In genomic region chr3:112972158-112972557, GRCh38 we compare ENCODE assay signal across 12 cellular contexts. TPM values are rescaled to one million over a fixed set of nuclear protein-coding genes. Genes with fewer than 3 reads are reported as not detected.
DNase-seq lines count a peak whose midpoint lies in the region; ATAC-seq, FAIRE-seq and TF ChIP-seq lines count a peak whose summit lies in the region.
"Had no signal": no experiment of that assay in that cellular context is flagged by ENCODE, and none has a peak within 500 bp of the region (broad histone marks: within the 10 kb centered on the region; RNA-seq: fewer than 3 reads in every experiment).

No MANE protein-coding gene starts in this region.

- no peak overlapping the region for H3K27ac ChIP-seq in C4-2B
- H3K27ac ChIP-seq in CD8-positive, alpha-beta memory T cell (ENCODE audit: low read depth, low read length) = no peak overlapping the region
- no peak overlapping the region for H3K27ac ChIP-seq in H1 (ENCODE audit: low read depth, low read length)
- H3K27ac ChIP-seq in A673 (ENCODE audit: low read depth, low read length, poor library complexity, severe bottlenecking) = no peak overlapping the region
- H3K27ac ChIP-seq: transverse colon had no signal

- H2BK5ac ChIP-seq in H1 (ENCODE audit: low read depth, low read length) = no peak overlapping the region

- no peak overlapping the region for H3K56ac ChIP-seq in H1 (replicated peaks; ENCODE audit: insufficient read length, low read depth, low read length)

- H3K23me2 ChIP-seq in H1 (ENCODE audit: low read depth, low read length) = no peaks in the 10 kb centered on the region

- TF ChIP-seq POLR2A in H1 (IDR thresholded peaks at IDR 0.05; ENCODE audit: control extremely low read depth in 1 of 2, low read depth in 2 of 2, low read length in 2 of 2) = no peak

- DNase-seq in CD8-positive, alpha-beta memory T cell = no peak
- no peak for DNase-seq in T-helper 17 cell
- no peak for DNase-seq in H1 (ENCODE audit: low read depth in 1 of 2, low spot score in 2 of 2)
- DNase-seq in stimulated activated CD4-positive, alpha-beta T cell treated with anti-CD3 and anti-CD28 coated beads, Interleukin-2, amount 100 ng/mL, for 48 hours = no peak
- no peak for DNase-seq in NCI-H1417 treated with DMSO at 0.1 percent for 48 hours (lab: John Stamatoyannopoulos, UW)
- DNase-seq in A673 (ENCODE audit: low spot score) = no peak
- DNase-seq: kidney, mesendoderm, right cardiac atrium, transverse colon had no signal

- H3K4me2 ChIP-seq in H1 (ENCODE audit: insufficient read depth in 1 of 2, low read depth in 2 of 2, low read length in 2 of 2) = no peak overlapping the region

- TF ChIP-seq CTCF in C4-2B (conservative IDR thresholded peaks at IDR 0.05) = 0 out of 2 replicates have a peak, but pooled peaks have one; percentile 3
- no peak for TF ChIP-seq CTCF in H1 (IDR thresholded peaks at IDR 0.05; ENCODE audit: control extremely low read depth in 1 of 3, insufficient read depth in 1 of 3, low read depth in 1 of 3, low read length in 3 of 3)
- no peak for TF ChIP-seq CTCF in A673 (conservative IDR thresholded peaks at IDR 0.05; ENCODE audit: low read depth, low read length)

- H3K36me3 Mint-ChIP-seq in CD8-positive, alpha-beta memory T cell = peaks cover 0 to 15% (median 1%) of the 10 kb centered on the region in 3 donors
- H3K36me3 Mint-ChIP-seq in T-helper 17 cell (ENCODE audit: low read depth) = peaks cover 3% of the 10 kb centered on the region

- no peaks in the 10 kb centered on the region for H4K20me1 ChIP-seq in H1 (replicated peaks in 1 of 2; ENCODE audit: control insufficient read depth in 1 of 2, insufficient read depth in 2 of 2, low read length in 2 of 2)

- no peaks in the 10 kb centered on the region for H3K79me1 ChIP-seq in H1 (ENCODE audit: low read depth, low read length)

- H4K8ac ChIP-seq in H1 (ENCODE audit: extremely low read depth, insufficient read depth, low read length) = no peak overlapping the region

- no peaks in the 10 kb centered on the region for H3K27me3 ChIP-seq in CD8-positive, alpha-beta memory T cell (ENCODE audit: insufficient read depth, low read length, poor library complexity, severe bottlenecking)
- H3K27me3 ChIP-seq in H1 (replicated peaks in 1 of 4; ENCODE audit: control insufficient read depth in 3 of 4, extremely low read depth in 1 of 4, insufficient read depth in 3 of 4, low read length in 3 of 4) (no peaks in the 10 kb centered on the region), A673 (replicated peaks; ENCODE audit: insufficient read depth, low read depth, low read length, poor library complexity) (peaks cover 33% of the 10 kb centered on the region)
- H3K27me3 ChIP-seq: transverse colon had no signal

- H4K91ac ChIP-seq in H1 (replicated peaks; ENCODE audit: insufficient read length, low read length) = no peak overlapping the region

- no peak for FAIRE-seq in H1 (lab: Jason Lieb, UNC)
- FAIRE-seq: kidney had no signal

- H2BK12ac ChIP-seq in H1 (ENCODE audit: low read depth, low read length) = no peak overlapping the region

- no peaks in the 10 kb centered on the region for H3K27me3 Mint-ChIP-seq in CD8-positive, alpha-beta memory T cell
- no peaks in the 10 kb centered on the region for H3K27me3 Mint-ChIP-seq in T-helper 17 cell

- no peak for TF ChIP-seq EP300 in H1 (IDR thresholded peaks at IDR 0.05; ENCODE audit: borderline replicate concordance in 1 of 2, low read depth in 2 of 2, low read length in 2 of 2)

- no peaks in the 10 kb centered on the region for H3K79me2 ChIP-seq in H1 (ENCODE audit: control insufficient read depth in 1 of 2, insufficient read depth in 2 of 2, low read length in 2 of 2)

- H3K9ac ChIP-seq in H1 (replicated peaks in 1 of 4; ENCODE audit: extremely low read depth in 1 of 4, low read depth in 3 of 4, low read length in 3 of 4) = no peak overlapping the region

- H2BK15ac ChIP-seq in H1 (ENCODE audit: low read length) = no peak overlapping the region

- H3K36me3 ChIP-seq in CD8-positive, alpha-beta memory T cell (ENCODE audit: insufficient read depth, low read length) = no peaks in the 10 kb centered on the region
- H3K36me3 ChIP-seq in H1 (ENCODE audit: control insufficient read depth in 2 of 4, insufficient read depth in 4 of 4, low read length in 3 of 4) = no peaks in the 10 kb centered on the region
- no peaks in the 10 kb centered on the region for H3K36me3 ChIP-seq in A673 (ENCODE audit: insufficient read depth, low read length, poor library complexity, severe bottlenecking)
- H3K36me3 ChIP-seq: transverse colon had no signal

- H2BK20ac ChIP-seq in H1 (ENCODE audit: low read length) = no peak overlapping the region

- peak overlapping the region; percentile 60 for H3K4me3 ChIP-seq in CD8-positive, alpha-beta memory T cell (ENCODE audit: low read length)
- H3K4me3 ChIP-seq in H1 (ENCODE audit: extremely low read depth in 1 of 4, insufficient read depth in 2 of 4, low read depth in 3 of 4, low read length in 4 of 4) (no peak overlapping the region), A673 (ENCODE audit: low read depth, low read length, poor library complexity, severe bottlenecking) (no peak overlapping the region)
- H3K4me3 ChIP-seq: transverse colon had no signal

- H3K14ac ChIP-seq in H1 (ENCODE audit: insufficient read length) = no peak overlapping the region

- peak overlapping the region; percentile 47 to 96 (median 95) for H3K4me3 Mint-ChIP-seq in CD8-positive, alpha-beta memory T cell
- peak overlapping the region; percentile 87 for H3K4me3 Mint-ChIP-seq in T-helper 17 cell

- no peak overlapping the region for H3K23ac ChIP-seq in H1 (ENCODE audit: insufficient read length)

- H3K4me1 Mint-ChIP-seq in CD8-positive, alpha-beta memory T cell = peaks cover 66 to 94% (median 93%) of the 10 kb centered on the region in 3 donors
- peaks cover 67% of the 10 kb centered on the region for H3K4me1 Mint-ChIP-seq in T-helper 17 cell

- CTCF ChIA-PET in CD8-positive, alpha-beta memory T cell (lab: Charles Lee) = interaction anchor here (0.8 to 6.4 kb wide), 8 partner anchors 15 to 389 kb away, joined by 3 to 51 read pairs (median 3); partner anchors contain the start of genes CCDC80 and GTPBP8
- CTCF ChIA-PET in H1 (lab: Charles Lee; ENCODE audit: partially characterized antibody) (interaction anchor here (0.9 to 2.7 kb wide), 6 partner anchors 10 to 330 kb away, joined by 3 to 12 read pairs (median 3); no protein-coding TSS in a partner anchor), A673 (lab: Charles Lee) (no interaction called here)

- H3K9me3 Mint-ChIP-seq in CD8-positive, alpha-beta memory T cell = no peaks in the 10 kb centered on the region

- ATAC-seq in T-helper 17 cell (no peak), HG03442 (IDR thresholded peaks at IDR 0.05; ENCODE audit: unreplicated experiment) (no peak)
- ATAC-seq: right cardiac atrium had no signal

- H4K5ac ChIP-seq in H1 (ENCODE audit: insufficient read length, low read depth, low read length) = no peak overlapping the region

- no peak overlapping the region for H3K4ac ChIP-seq in H1 (replicated peaks; ENCODE audit: insufficient read length, low read depth, low read length)

- peak overlapping the region in 7 of 8 donors; percentile 10 to 94 (median 78) for H3K27ac Mint-ChIP-seq in CD8-positive, alpha-beta memory T cell
- peak overlapping the region; percentile 98 for H3K27ac Mint-ChIP-seq in T-helper 17 cell

- peaks cover 57% of the 10 kb centered on the region for H3K4me1 ChIP-seq in CD8-positive, alpha-beta memory T cell (ENCODE audit: insufficient read depth, low read length)
- H3K4me1 ChIP-seq in H1 (replicated peaks in 1 of 4; ENCODE audit: control insufficient read depth in 3 of 4, insufficient read depth in 4 of 4, low read length in 3 of 4) = no peaks in the 10 kb centered on the region
- H3K4me1 ChIP-seq in A673 (ENCODE audit: insufficient read depth, low read length, poor library complexity, severe bottlenecking) = no peaks in the 10 kb centered on the region

- POLR2A ChIA-PET in CD8-positive, alpha-beta memory T cell (lab: Charles Lee) = no interaction called here
- POLR2A ChIA-PET in H1 (lab: Charles Lee; ENCODE audit: partially characterized antibody) (interaction anchor here (2.0 kb wide), 1 partner anchor 19 kb away, joined by 7 read pairs; the partner anchor contains the start of gene GTPBP8), A673 (lab: Charles Lee; ENCODE audit: low non-redundant PET) (interaction anchor here (0.6 kb wide), 1 partner anchor 979 kb away, joined by 3 read pairs; no protein-coding TSS in a partner anchor)

- TF ChIP-seq RAD21 in H1 (IDR thresholded peaks at IDR 0.05 in 1 of 2, conservative IDR thresholded peaks at IDR 0.05 in 1 of 2; ENCODE audit: low read depth in 2 of 2, low read length in 2 of 2) = peak; percentile 14 to 25

- H3K9me3 ChIP-seq in CD8-positive, alpha-beta memory T cell (ENCODE audit: low read length) = no peaks in the 10 kb centered on the region
- no peaks in the 10 kb centered on the region for H3K9me3 ChIP-seq in T-helper 17 cell (ENCODE audit: control insufficient read depth, low read length, poor library complexity, severe bottlenecking)
- H3K9me3 ChIP-seq in H1 (ENCODE audit: insufficient read depth in 2 of 2, low read depth in 1 of 2, low read length in 1 of 2) = no peaks in the 10 kb centered on the region
- H3K9me3 ChIP-seq in A673 (ENCODE audit: low read depth, low read length, poor library complexity, severe bottlenecking) = no peaks in the 10 kb centered on the region
- H3K9me3 ChIP-seq: transverse colon had no signal

- intact Hi-C loops in A673 (cut with micrococcal nuclease; ENCODE audit: unreplicated experiment) = no loop called here

- no peak overlapping the region for H2AK5ac ChIP-seq in H1 (ENCODE audit: low read depth, low read length)

- H2BK120ac ChIP-seq in H1 (replicated peaks; ENCODE audit: low read depth, low read length) = no peak overlapping the region

- H2AFZ ChIP-seq in H1 (ENCODE audit: low read length) = no peak overlapping the region

- H3K18ac ChIP-seq in H1 (ENCODE audit: extremely low read depth, low read length) = no peak overlapping the region

- BruUV-seq in A673 (replicated peaks; lab: Mats Ljungman, UMichigan) = no TSS peak

RNA-seq across cellular contexts. Expression of gene CD200R1, which starts 2.7 kb away (rescaled TPM):
- total RNA-seq in CD8-positive, alpha-beta memory T cell = 1 to 10 TPM; 3.5 TPM
- 14.3 TPM for polyA plus RNA-seq in CD8-positive, alpha-beta memory T cell
- total RNA-seq in T-helper 17 cell (10 to 100 TPM in 1 of 2 donors, 1 to 10 TPM in 1; 7.1 to 12.8 TPM), A673 (2021) (not detected in 2 replicates)
- total RNA-seq in H1 (2021; fragmentation: NEBNext Ultra II Directional; extraction: Animal tissue kit (Norgen Biotek cat#: 25700)) = not detected in 2 replicates
- polyA plus RNA-seq in H1 (2011; rRNA removed) = 0.02 TPM in 1 of 2 replicates, not detected in the other
- not detected for polyA plus RNA-seq in H1 (2011; cell fraction: cytosol; rRNA removed)
- not detected for polyA plus RNA-seq in H1 (2011; cell fraction: nucleus; rRNA removed)
- not detected in 4 replicates for polyA plus RNA-seq in H1 (2012, experiment 1 of 2)
- polyA plus RNA-seq in H1 (2012, experiment 2 of 2) = not detected
- polyA plus RNA-seq in H1 (2013, experiment 1 of 2) = 0.08 TPM
- 0.06 TPM for polyA plus RNA-seq in H1 (2013, experiment 2 of 2)
- polyA minus RNA-seq in H1 (2011; rRNA and poly(A)+ RNA removed) = not detected in 2 replicates
- polyA minus RNA-seq in H1 (2011; cell fraction: cytosol; rRNA and poly(A)+ RNA removed) = not detected
- polyA minus RNA-seq in H1 (2011; cell fraction: nucleus; rRNA and poly(A)+ RNA removed) = not detected

RNA-seq across cellular contexts. Expression of gene GTPBP8, which starts 18.6 kb away (rescaled TPM):
- total RNA-seq in CD8-positive, alpha-beta memory T cell = 10 to 100 TPM; 29.3 to 29.4 TPM
- 23.9 TPM for polyA plus RNA-seq in CD8-positive, alpha-beta memory T cell
- total RNA-seq in T-helper 17 cell (10 to 100 TPM; 16.7 to 20.4 TPM), A673 (2021) (18.3 and 21.5 TPM in 2 replicates)
- 25.8 and 28.8 TPM in 2 replicates for total RNA-seq in H1 (2021; fragmentation: NEBNext Ultra II Directional; extraction: Animal tissue kit (Norgen Biotek cat#: 25700))
- 27.6 and 42.2 TPM in 2 replicates for polyA plus RNA-seq in H1 (2011; rRNA removed)
- polyA plus RNA-seq in H1 (2011; cell fraction: cytosol; rRNA removed) = 38.8 TPM
- 44.7 TPM for polyA plus RNA-seq in H1 (2011; cell fraction: nucleus; rRNA removed)
- polyA plus RNA-seq in H1 (2012, experiment 1 of 2) = 11.3 to 28.2 TPM (median 19.6 TPM) in 4 replicates
- polyA plus RNA-seq in H1 (2012, experiment 2 of 2) = 3.3 TPM
- 49.9 TPM for polyA plus RNA-seq in H1 (2013, experiment 1 of 2)
- 44.6 TPM for polyA plus RNA-seq in H1 (2013, experiment 2 of 2)
- 19.1 and 24.3 TPM in 2 replicates for polyA minus RNA-seq in H1 (2011; rRNA and poly(A)+ RNA removed)
- 12.0 TPM for polyA minus RNA-seq in H1 (2011; cell fraction: cytosol; rRNA and poly(A)+ RNA removed)
- polyA minus RNA-seq in H1 (2011; cell fraction: nucleus; rRNA and poly(A)+ RNA removed) = 37.3 TPM
